16 cellular contexts compared by ENCODE assay signal in the genomic region with DNA sequence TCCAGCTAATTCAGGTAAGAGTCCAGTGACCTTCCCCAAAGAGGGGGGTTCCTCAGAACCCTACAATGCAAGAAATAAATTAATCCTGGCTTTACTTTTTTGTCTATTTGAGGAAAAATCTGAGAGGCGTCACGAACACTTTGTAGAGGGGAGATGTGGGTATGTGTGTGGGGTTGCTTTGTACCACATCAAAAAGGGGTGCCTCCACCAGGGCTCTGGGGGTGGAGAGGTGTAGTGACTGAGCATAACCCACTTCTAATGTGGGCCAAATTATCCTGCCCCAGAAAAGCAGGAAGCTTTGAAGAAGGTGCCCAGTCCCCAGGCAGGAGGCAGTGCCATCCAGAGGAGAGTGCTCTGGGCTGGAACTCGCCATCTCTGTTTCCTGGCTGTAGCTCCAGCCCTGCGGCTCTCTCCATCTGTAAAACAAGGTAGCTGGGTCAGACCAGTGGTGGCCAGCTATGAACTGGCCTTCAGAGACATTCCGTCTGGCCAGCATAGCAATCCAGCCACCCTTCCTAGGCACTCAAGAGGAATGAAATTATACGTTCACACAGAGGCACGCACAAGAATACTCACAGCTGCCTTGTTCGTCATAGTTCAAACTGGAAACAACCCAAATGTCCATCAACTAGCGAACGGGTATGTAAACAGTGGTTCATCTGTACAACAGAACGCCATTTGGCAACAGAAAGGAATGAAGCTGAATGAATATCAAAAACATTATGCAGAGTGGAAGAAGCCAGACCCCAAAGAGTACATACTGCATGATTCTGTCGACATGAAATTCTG. TPM values are rescaled to one million over a fixed set of nuclear protein-coding genes. Genes with fewer than 3 reads are reported as not detected.
A peak's percentile ranks its signal among the peaks of the same experiment; 100 is the strongest.
DNase-seq lines count a peak whose midpoint lies in the region; ATAC-seq lines count a peak whose summit lies in the region.
"Had no signal": no experiment of that assay in that cellular context is flagged by ENCODE, and none has a peak within 500 bp of the region (broad histone marks: within the 10 kb centered on the region; RNA-seq: fewer than 3 reads in every experiment).

No MANE protein-coding gene starts in this region.

- DNase-seq in activated gamma-delta T cell treated with Interleukin-2 at 50 U/mL for 16 hours, result peak; percentile 20
- no peak for DNase-seq in activated gamma-delta T cell (lab: John Stamatoyannopoulos, UW)
- peak; percentile 18 for DNase-seq in RPMI7951 (ENCODE audit: low read depth)
- DNase-seq in fibroblast of peridontal ligament (ENCODE audit: extremely low read depth), result peak; percentile 97
- no peak for DNase-seq in activated CD8-positive, alpha-beta memory T cell treated with anti-CD3 and anti-CD28 coated beads, Interleukin-2, amount 50 U/mL, for 4 hours
- no peak for DNase-seq in COR-L47 (lab: John Stamatoyannopoulos, UW)
- DNase-seq: activated CD4-positive, alpha-beta T cell treated with anti-CD3 and anti-CD28 coated beads for 48 hours; activated naive CD4-positive, alpha-beta T cell; left ventricle myocardium inferior; nephron progenitor cell had no signal

- H3K36me3 ChIP-seq in stomach smooth muscle (ENCODE audit: control insufficient read depth in 2 of 2, insufficient read depth in 2 of 2, low read length in 2 of 2), result no peaks in the 10 kb centered on the region
- H3K36me3 ChIP-seq: heart left ventricle, left ventricle myocardium inferior had no signal

- peak overlapping the region in 1 of 2 donors; percentile 35 for H3K4me3 ChIP-seq in stomach smooth muscle (ENCODE audit: low read length in 2 of 2)
- H3K4me3 ChIP-seq: heart left ventricle, left ventricle myocardium inferior had no signal

- peaks cover 12% of the 10 kb centered on the region for H3K4me1 ChIP-seq in stomach smooth muscle (ENCODE audit: control insufficient read depth, insufficient read depth, low read length)

- no peak for ATAC-seq in GM19023 (IDR thresholded peaks at IDR 0.05; ENCODE audit: unreplicated experiment)
- ATAC-seq: heart left ventricle had no signal

- H3K9ac ChIP-seq in stomach smooth muscle (ENCODE audit: low read length in 2 of 2), result peak overlapping the region; percentile 33 to 36

- H3K27me3 ChIP-seq in stomach smooth muscle (ENCODE audit: control insufficient read depth in 1 of 2, insufficient read depth in 2 of 2, low read length in 2 of 2), result no peaks in the 10 kb centered on the region

- H3K9me3 ChIP-seq in stomach smooth muscle (ENCODE audit: control insufficient read depth in 2 of 2, low read length in 2 of 2), result no peaks in the 10 kb centered on the region
- H3K9me3 ChIP-seq: heart left ventricle, left ventricle myocardium inferior had no signal

- H3K27ac ChIP-seq in stomach smooth muscle (ENCODE audit: low read length), result peak overlapping the region; percentile 73
- H3K27ac ChIP-seq: left ventricle myocardium inferior had no signal

RNA-seq across cellular contexts. Expression of gene TNFRSF1B, which starts 45.4 kb away (rescaled TPM):
- total RNA-seq in RPMI7951 (2014; rRNA removed; shearing (Covaris generic)), result not detected in 2 replicates
- total RNA-seq: A673, OCI-LY7 had no signal

RNA-seq across cellular contexts. Expression of gene TNFRSF8, which starts 58.3 kb away (rescaled TPM):
- not detected in 2 replicates for total RNA-seq in RPMI7951 (2014; rRNA removed; shearing (Covaris generic))
- total RNA-seq: A673, dermis microvascular lymphatic vessel endothelial cell had no signal

Comparison
In these comparisons a context has a peak if more than half of its experiments do, and no peak if none do; other contexts are left out.
1. DNase-seq: peak in activated gamma-delta T cell treated with Interleukin-2 at 50 U/mL for 16 hours (single experiment), RPMI7951 (single experiment) and fibroblast of peridontal ligament (single experiment); none in activated gamma-delta T cell (single experiment), activated CD8-positive, alpha-beta memory T cell treated with anti-CD3 and anti-CD28 coated beads, Interleukin-2, amount 50 U/mL, for 4 hours (single experiment) and COR-L47 (single experiment).